In the genomic region with DNA sequence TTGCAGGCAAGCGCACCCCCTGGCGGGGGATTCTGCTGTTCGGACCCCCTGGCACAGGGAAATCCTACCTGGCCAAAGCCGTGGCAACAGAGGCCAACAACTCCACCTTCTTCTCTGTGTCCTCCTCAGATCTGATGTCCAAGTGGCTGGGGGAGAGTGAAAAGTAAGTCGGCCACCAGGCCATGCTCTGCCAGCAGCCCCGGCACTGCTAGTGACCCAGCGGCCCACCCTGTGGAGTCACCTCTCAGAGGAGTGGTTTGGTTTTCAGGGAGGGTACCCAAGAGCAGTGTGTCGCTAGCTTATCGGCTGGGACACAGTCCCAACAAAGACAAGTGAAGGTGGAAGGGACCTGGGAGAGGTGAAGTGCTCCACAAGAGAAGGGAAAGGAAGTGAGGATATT, we compare ENCODE assay signal across 1 cellular context.
TF ChIP-seq lines count a peak whose summit lies in the region.

No MANE protein-coding gene starts in this region.

TF ChIP-seq in K562, 482 proteins besides CTCF, POLR2A, EP300 and RAD21:
- TF ChIP-seq POLR2G (IDR thresholded peaks at IDR 0.05; ENCODE audit: low read depth, low read length) (peak; percentile 32; the same call in 1 of the 2 replicates), ZNF584 (CRISPR knock-in tag; IDR thresholded peaks at IDR 0.05; ENCODE audit: low read depth) (no peak), TEAD1 (CRISPR knock-in tag; IDR thresholded peaks at IDR 0.05) (no peak), ARHGAP35 (IDR thresholded peaks at IDR 0.05; ENCODE audit: partially characterized antibody) (no peak), RBM17 (IDR thresholded peaks at IDR 0.05; ENCODE audit: borderline replicate concordance, low read depth, low read length) (no peak), DMBX1 (CRISPR knock-in tag; IDR thresholded peaks at IDR 0.05; ENCODE audit: borderline replicate concordance) (no peak), MTA2 (IDR thresholded peaks at IDR 0.05; ENCODE audit: low read depth) (no peak)
